ENCODE assay signal across 33 cellular contexts in the genomic region with DNA sequence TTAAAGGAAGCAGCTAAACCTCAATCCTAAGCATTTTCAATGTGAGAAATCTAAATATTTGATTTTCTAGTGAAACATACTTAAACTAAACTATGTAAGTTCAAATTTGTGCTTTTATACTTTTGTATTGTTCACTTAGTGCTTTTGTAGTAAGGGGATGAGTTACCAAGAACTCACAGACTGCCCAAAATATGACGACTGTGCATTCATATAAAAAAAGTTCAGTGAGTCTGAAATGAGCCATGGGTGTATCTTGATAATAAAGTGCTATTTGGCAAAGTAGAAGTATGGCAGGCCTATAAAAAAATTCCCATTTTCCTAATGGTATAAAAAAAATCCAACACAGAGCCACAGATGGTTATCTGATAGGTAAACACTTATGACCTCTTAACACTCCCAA.
"Had no signal": no experiment of that assay in that cellular context is flagged by ENCODE, and none has a peak within 500 bp of the region (broad histone marks: within the 10 kb centered on the region; RNA-seq: fewer than 3 reads in every experiment).

No MANE protein-coding gene starts in this region.

- ATAC-seq: activated CD8-positive, alpha-beta T cell treated with anti-CD3 and anti-CD28 coated beads for 36 hours; activated T-cell treated with anti-CD3 and anti-CD28 coated beads, Interleukin-2, amount 50 U/mL, for 4 hours; SK-N-SH treated with all-trans-retinoic acid at 6 μM for 48 hours; T-cell had no signal

- H3K27me3 Mint-ChIP-seq: activated CD4-positive, alpha-beta T cell treated with anti-CD3 and anti-CD28 coated beads, Interleukin-2, amount 10 ng/mL, durations not matched to agents 24 days and 14 days; activated CD8-positive, alpha-beta T cell treated with anti-CD3 and anti-CD28 coated beads for 36 hours; activated naive CD8-positive, alpha-beta T cell treated with anti-CD3 and anti-CD28 coated beads, Interleukin-2, amount 10 ng/mL, durations not matched to agents 7 days and 5 days; brain; T-cell had no signal

- H3K4me3 ChIP-seq: adrenal gland, MG63, Peyer's patch had no signal

- H3K9me3 Mint-ChIP-seq: activated CD4-positive, alpha-beta T cell treated with anti-CD3 and anti-CD28 coated beads, Interleukin-2, amount 10 ng/mL, durations not matched to agents 24 days and 14 days; activated CD8-positive, alpha-beta T cell treated with anti-CD3 and anti-CD28 coated beads for 36 hours; activated naive CD8-positive, alpha-beta T cell treated with anti-CD3 and anti-CD28 coated beads, Interleukin-2, amount 10 ng/mL, durations not matched to agents 7 days and 5 days; activated T-cell treated with anti-CD3 and anti-CD28 coated beads, Interleukin-2, amount 50 U/mL, for 4 hours; activated T-helper 1 cell treated with anti-CD3 and anti-CD28 coated beads, Interleukin-12 subunit alpha, Interleukin-12 subunit beta, Interleukin-2, Interleukin-4 antibody, amounts not matched to agents 30 ng/mL and 10 ng/mL and 1 ng/mL, durations not matched to agents 14 hours and 24 hours and 36 hours; brain; T-cell had no signal

- H3K4me3 Mint-ChIP-seq: activated CD4-positive, alpha-beta T cell treated with anti-CD3 and anti-CD28 coated beads, Interleukin-2, amount 10 ng/mL, durations not matched to agents 24 days and 14 days; activated CD8-positive, alpha-beta T cell treated with anti-CD3 and anti-CD28 coated beads for 36 hours; activated naive CD8-positive, alpha-beta T cell treated with anti-CD3 and anti-CD28 coated beads, Interleukin-2, amount 10 ng/mL, durations not matched to agents 7 days and 5 days; activated T-cell treated with anti-CD3 and anti-CD28 coated beads, Interleukin-2, amount 50 U/mL, for 4 hours; brain; T-cell had no signal

- DNase-seq: activated CD4-positive, alpha-beta T cell treated with anti-CD3 and anti-CD28 coated beads for 1 hour; activated CD4-positive, alpha-beta T cell treated with anti-CD3 and anti-CD28 coated beads, Interleukin-2, amount 10 ng/mL, durations not matched to agents 24 days and 14 days; activated CD4-positive, alpha-beta T cell treated with anti-CD3 and anti-CD28 coated beads, Interleukin-2, amount 50 U/mL, for 4 hours; activated CD4-positive, CD25-positive, alpha-beta regulatory T cell; activated CD8-positive, alpha-beta T cell treated with anti-CD3 and anti-CD28 coated beads for 36 hours; activated effector memory CD4-positive, alpha-beta T cell treated with anti-CD3 and anti-CD28 coated beads, Interleukin-2, amount 50 U/mL, for 16 hours; activated naive CD4-positive, alpha-beta T cell; activated naive CD4-positive, alpha-beta T cell treated with anti-CD3 and anti-CD28 coated beads, Interleukin-2, amount 50 U/mL, for 16 hours; activated naive CD8-positive, alpha-beta T cell treated with anti-CD3 and anti-CD28 coated beads, Interleukin-2, amount 10 ng/mL, durations not matched to agents 7 days and 5 days; activated T-cell treated with anti-CD3 and anti-CD28 coated beads, Interleukin-2, amount 50 U/mL, for 4 hours; adrenal gland; caudate nucleus; Karpas-422; KBM-7; MG63; NCI-H1048; NCI-H1105 treated with DMSO at 0.1 percent for 48 hours; NCI-H1436; NCI-H1694; NCI-H1930; NCI-H345; NCI-H524 treated with DMSO at 0.1 percent for 48 hours; Peyer's patch; RPMI8226; SIG-M5; T-cell; T1000; WERI-Rb-1 had no signal

- FAIRE-seq: bronchial epithelial cell, colon had no signal

- H3K4me1 Mint-ChIP-seq: T-cell had no signal

- H3K9me3 ChIP-seq: adrenal gland, MG63, Peyer's patch had no signal

- H3K27ac Mint-ChIP-seq: activated CD8-positive, alpha-beta T cell treated with anti-CD3 and anti-CD28 coated beads for 36 hours; activated naive CD8-positive, alpha-beta T cell treated with anti-CD3 and anti-CD28 coated beads, Interleukin-2, amount 10 ng/mL, durations not matched to agents 7 days and 5 days; activated T-helper 1 cell treated with anti-CD3 and anti-CD28 coated beads, Interleukin-12 subunit alpha, Interleukin-12 subunit beta, Interleukin-2, Interleukin-4 antibody, amounts not matched to agents 30 ng/mL and 10 ng/mL and 1 ng/mL, durations not matched to agents 14 hours and 24 hours and 36 hours; T-cell had no signal

- H3K27ac ChIP-seq: adrenal gland, Peyer's patch, WERI-Rb-1 had no signal
